Comparison of ENCODE assay signal across 21 cellular contexts in the genomic region with DNA sequence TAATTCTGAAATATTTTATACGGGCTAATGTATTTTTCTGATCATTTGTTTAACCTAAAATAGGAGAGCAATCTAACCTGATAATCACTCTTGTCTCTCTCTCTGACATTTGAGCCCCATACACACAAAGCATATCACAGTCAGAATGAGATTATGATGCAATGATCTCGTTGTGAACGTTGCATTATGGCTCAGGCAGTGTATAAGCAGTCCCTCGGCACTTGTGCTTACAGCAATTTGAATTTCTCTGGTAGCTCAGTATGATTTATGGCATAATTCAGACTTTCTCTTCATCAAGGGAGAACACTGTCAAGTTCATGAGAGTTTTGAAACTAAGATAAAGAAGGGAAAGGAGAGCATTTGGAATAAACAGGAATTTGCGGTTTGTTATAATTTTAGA.
DNase-seq lines count a peak whose midpoint lies in the region; ATAC-seq and TF ChIP-seq lines count a peak whose summit lies in the region.
"Had no signal": no experiment of that assay in that cellular context is flagged by ENCODE, and none has a peak within 500 bp of the region (broad histone marks: within the 10 kb centered on the region; RNA-seq: fewer than 3 reads in every experiment).

No MANE protein-coding gene starts in this region.

- no peak overlapping the region for H3K27ac Mint-ChIP-seq in activated naive CD4-positive, alpha-beta T cell treated with anti-CD3 and anti-CD28 coated beads, Interleukin-2, amount 50 U/mL, for 72 hours
- H3K27ac Mint-ChIP-seq in stimulated activated naive B cell treated with anti-CD40 and anti-IgM and Interleukin-4, amounts not matched to agents 10 μg/mL and 1 μg/mL and 100 μg/mL, for 72 hours = no peak overlapping the region
- H3K27ac Mint-ChIP-seq: activated CD4-positive, alpha-beta memory T cell treated with anti-CD3 and anti-CD28 coated beads, Interleukin-2, amount 10 ng/mL, durations not matched to agents 7 days and 5 days; activated T-helper 2 cell treated with anti-CD3 and anti-CD28 coated beads, Interferon-gamma antibody, Interleukin-2, Interleukin-4, amounts not matched to agents 10 μg/mL and 5 μg/mL and 100 μg/mL, durations not matched to agents 14 hours and 24 hours and 36 hours; IgD-negative memory B cell; immature natural killer cell; neural progenitor cell had no signal

- H3K4me3 ChIP-seq in OCI-LY3 (ENCODE audit: low read length) = peak overlapping the region; percentile 61
- H3K4me3 ChIP-seq: GM23248, neural progenitor cell, SJCRH30, tibial artery had no signal

- ATAC-seq in activated naive CD4-positive, alpha-beta T cell treated with anti-CD3 and anti-CD28 coated beads, Interleukin-2, amount 50 U/mL, for 72 hours = peak; percentile 39 to 70
- peak; percentile 66 to 71 for ATAC-seq in stimulated activated naive B cell treated with anti-CD40 and anti-IgM and Interleukin-4, amounts not matched to agents 10 μg/mL and 1 μg/mL and 100 μg/mL, for 72 hours (replicated peaks)
- ATAC-seq in HG02798 (IDR thresholded peaks at IDR 0.05; ENCODE audit: poor library complexity, unreplicated experiment) = no peak
- ATAC-seq: right cardiac atrium had no signal

- H3K27ac ChIP-seq in OCI-LY3 (ENCODE audit: low read length) = peak overlapping the region; percentile 41
- H3K27ac ChIP-seq: epithelial cell of prostate, GM23248, neural progenitor cell, SJCRH30, tibial artery had no signal

- peaks cover 5 to 22% of the 10 kb centered on the region in 2 donors for H3K4me1 Mint-ChIP-seq in stimulated activated naive B cell treated with anti-CD40 and anti-IgM and Interleukin-4, amounts not matched to agents 10 μg/mL and 1 μg/mL and 100 μg/mL, for 72 hours
- H3K4me1 Mint-ChIP-seq: activated CD4-positive, alpha-beta memory T cell treated with anti-CD3 and anti-CD28 coated beads, Interleukin-2, amount 10 ng/mL, durations not matched to agents 7 days and 5 days; IgD-negative memory B cell had no signal

- H3K9me3 Mint-ChIP-seq in activated naive CD4-positive, alpha-beta T cell treated with anti-CD3 and anti-CD28 coated beads, Interleukin-2, amount 50 U/mL, for 72 hours = peaks cover 0 to 4% of the 10 kb centered on the region in 2 donors
- H3K9me3 Mint-ChIP-seq in stimulated activated naive B cell treated with anti-CD40 and anti-IgM and Interleukin-4, amounts not matched to agents 10 μg/mL and 1 μg/mL and 100 μg/mL, for 72 hours = no peaks in the 10 kb centered on the region
- H3K9me3 Mint-ChIP-seq: activated CD4-positive, alpha-beta memory T cell treated with anti-CD3 and anti-CD28 coated beads, Interleukin-2, amount 10 ng/mL, durations not matched to agents 7 days and 5 days; activated T-helper 2 cell treated with anti-CD3 and anti-CD28 coated beads, Interferon-gamma antibody, Interleukin-2, Interleukin-4, amounts not matched to agents 10 μg/mL and 5 μg/mL and 100 μg/mL, durations not matched to agents 14 hours and 24 hours and 36 hours; IgD-negative memory B cell; neural progenitor cell had no signal

- H3K79me2 ChIP-seq in OCI-LY3 (ENCODE audit: low read length) = no peaks in the 10 kb centered on the region

- H3K4me2 ChIP-seq in OCI-LY3 (ENCODE audit: low read length) = peak overlapping the region; percentile 71
- H3K4me2 ChIP-seq: neural progenitor cell had no signal

- no peaks in the 10 kb centered on the region for H4K20me1 ChIP-seq in OCI-LY3 (ENCODE audit: insufficient read depth, low read length)

- H3K4me3 Mint-ChIP-seq in stimulated activated naive B cell treated with anti-CD40 and anti-IgM and Interleukin-4, amounts not matched to agents 10 μg/mL and 1 μg/mL and 100 μg/mL, for 72 hours = no peak overlapping the region
- H3K4me3 Mint-ChIP-seq: activated CD4-positive, alpha-beta memory T cell treated with anti-CD3 and anti-CD28 coated beads, Interleukin-2, amount 10 ng/mL, durations not matched to agents 7 days and 5 days; IgD-negative memory B cell; immature natural killer cell; neural progenitor cell had no signal

- H2AFZ ChIP-seq in OCI-LY3 (ENCODE audit: low read depth, low read length) = peak overlapping the region; percentile 16
- H2AFZ ChIP-seq: GM23248, neural progenitor cell had no signal

- H3K27me3 Mint-ChIP-seq in stimulated activated naive B cell treated with anti-CD40 and anti-IgM and Interleukin-4, amounts not matched to agents 10 μg/mL and 1 μg/mL and 100 μg/mL, for 72 hours = no peaks in the 10 kb centered on the region
- H3K27me3 Mint-ChIP-seq: activated CD4-positive, alpha-beta memory T cell treated with anti-CD3 and anti-CD28 coated beads, Interleukin-2, amount 10 ng/mL, durations not matched to agents 7 days and 5 days; IgD-negative memory B cell had no signal

- no peak for TF ChIP-seq CTCF in OCI-LY3 (IDR thresholded peaks at IDR 0.05; ENCODE audit: low read depth, low read length)

- H3K36me3 Mint-ChIP-seq in activated naive CD4-positive, alpha-beta T cell treated with anti-CD3 and anti-CD28 coated beads, Interleukin-2, amount 50 U/mL, for 72 hours = no peaks in the 10 kb centered on the region
- no peaks in the 10 kb centered on the region for H3K36me3 Mint-ChIP-seq in stimulated activated naive B cell treated with anti-CD40 and anti-IgM and Interleukin-4, amounts not matched to agents 10 μg/mL and 1 μg/mL and 100 μg/mL, for 72 hours
- H3K36me3 Mint-ChIP-seq: IgD-negative memory B cell, immature natural killer cell had no signal

- DNase-seq in activated naive CD4-positive, alpha-beta T cell treated with anti-CD3 and anti-CD28 coated beads, Interleukin-2, amount 50 U/mL, for 72 hours (ENCODE audit: low spot score in 2 of 2) = no peak
- DNase-seq in activated naive CD4-positive, alpha-beta T cell treated with anti-CD3 and anti-CD28 coated beads, Interleukin-2, amount 50 U/mL, for 16 hours = no peak
- DNase-seq in NCI-H1436 (lab: John Stamatoyannopoulos, UW) = peak; percentile 82
- no peak for DNase-seq in stimulated activated naive B cell treated with anti-CD40 and anti-IgM and Interleukin-4, amounts not matched to agents 10 μg/mL and 1 μg/mL and 100 μg/mL, for 72 hours
- DNase-seq in dermis blood vessel endothelial cell = no peak
- DNase-seq in superior temporal gyrus (ENCODE audit: extremely low spot score) = no peak
- DNase-seq: activated CD4-positive, alpha-beta memory T cell treated with anti-CD3 and anti-CD28 coated beads, Interleukin-2, amount 10 ng/mL, durations not matched to agents 7 days and 5 days; aorta; GM23248; immature natural killer cell; NCI-H1694; right cardiac atrium; SJCRH30; stimulated activated CD4-positive, alpha-beta T cell treated with anti-CD3 and anti-CD28 coated beads, Interleukin-2, amount 100 ng/mL, for 24 hours; tibial artery had no signal

- H3K4me1 ChIP-seq in OCI-LY3 (ENCODE audit: low read length) = peaks cover 28% of the 10 kb centered on the region
- H3K4me1 ChIP-seq: neural progenitor cell, SJCRH30, tibial artery had no signal

- H3K9ac ChIP-seq in OCI-LY3 (ENCODE audit: low read length) = peak overlapping the region; percentile 7
- H3K9ac ChIP-seq: GM23248, neural progenitor cell had no signal

- no peaks in the 10 kb centered on the region for H3K36me3 ChIP-seq in OCI-LY3 (replicated peaks; ENCODE audit: low read depth, low read length)
- H3K36me3 ChIP-seq: neural progenitor cell, SJCRH30, tibial artery had no signal

- H3K9me3 ChIP-seq in OCI-LY3 (ENCODE audit: insufficient read depth, low read length) = no peaks in the 10 kb centered on the region
- H3K9me3 ChIP-seq: SJCRH30, tibial artery had no signal

- H3K27me3 ChIP-seq in OCI-LY3 (ENCODE audit: low read depth, low read length) = no peaks in the 10 kb centered on the region
- H3K27me3 ChIP-seq: neural progenitor cell, SJCRH30, tibial artery had no signal
